22 cellular contexts compared by ENCODE assay signal in the genomic region with DNA sequence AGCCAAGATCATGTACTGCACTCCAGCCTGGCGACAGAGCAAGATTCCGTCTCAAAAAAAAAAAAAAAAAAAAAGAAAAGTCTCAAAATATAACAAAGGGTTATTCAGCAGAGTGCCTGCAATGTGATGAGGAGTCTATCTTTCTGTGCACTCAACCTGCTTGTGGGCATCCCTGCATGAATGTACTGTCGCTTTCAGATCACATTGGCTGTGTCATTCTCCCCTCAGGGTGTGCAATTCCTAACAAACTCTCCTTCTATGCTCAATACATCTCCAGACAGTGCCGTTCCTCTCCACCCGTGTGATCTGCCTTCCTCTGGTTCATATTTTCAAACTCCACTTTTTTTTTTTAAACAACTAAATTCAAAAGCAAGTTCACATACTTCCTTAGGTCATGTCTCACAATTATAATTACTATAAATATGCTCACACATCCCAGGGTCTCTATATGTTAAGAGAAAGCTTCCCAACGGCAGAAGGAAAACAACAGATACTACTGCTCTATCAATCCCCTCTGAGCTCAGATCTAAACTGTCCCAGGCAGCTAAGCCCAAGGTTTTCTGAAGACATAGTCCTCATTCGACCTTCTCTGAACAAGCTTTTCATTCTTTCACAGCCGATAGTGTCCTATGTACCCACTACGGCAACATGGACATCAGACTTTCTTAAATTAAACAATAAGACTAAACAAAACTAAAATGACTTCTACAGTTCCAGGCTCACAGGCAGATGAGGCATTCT.
"Had no signal": no experiment of that assay in that cellular context is flagged by ENCODE, and none has a peak within 500 bp of the region (broad histone marks: within the 10 kb centered on the region; RNA-seq: fewer than 3 reads in every experiment).

No MANE protein-coding gene starts in this region.

- H3K27me3 ChIP-seq: dorsolateral prefrontal cortex, esophagus squamous epithelium, foreskin keratinocyte, spleen, tibial nerve, upper lobe of right lung, vagina had no signal

- H3K27me3 Mint-ChIP-seq: naive thymus-derived CD4-positive, alpha-beta T cell; stimulated activated memory B cell treated with anti-CD40 and anti-IgM and Interleukin-4, amounts not matched to agents 10 μg/mL and 1 μg/mL and 100 μg/mL, for 72 hours; stimulated activated naive CD8-positive, alpha-beta T cell treated with anti-CD3 and anti-CD28 coated beads, Interleukin-15, Interleukin-2, amounts not matched to agents 100 ng/mL and 50 ng/mL, for 24 hours had no signal

- H3K27ac ChIP-seq: esophagus squamous epithelium, foreskin keratinocyte, psoas muscle, spleen, tibial nerve, upper lobe of right lung, vagina had no signal

- H3K4me1 ChIP-seq: esophagus squamous epithelium, foreskin keratinocyte, psoas muscle, spleen, tibial nerve, upper lobe of right lung, vagina had no signal

- DNase-seq: cortex of kidney; dorsolateral prefrontal cortex; effector memory CD4-positive, alpha-beta T cell; esophagus squamous epithelium; foreskin keratinocyte; head of caudate nucleus; hippocampal formation; left colon; naive thymus-derived CD4-positive, alpha-beta T cell; occipital lobe; psoas muscle; retina; spleen; stimulated activated CD4-positive, alpha-beta T cell treated with anti-CD3 and anti-CD28 coated beads, Interleukin-15, amount 100 ng/mL, for 24 hours; stimulated activated CD4-positive, alpha-beta T cell treated with anti-CD3 and anti-CD28 coated beads, Interleukin-1b, Interleukin-23, amount 100 ng/mL, for 48 hours; stimulated activated CD4-positive, alpha-beta T cell treated with anti-CD3 and anti-CD28 coated beads, Interleukin-4, amount 100 ng/mL, for 24 hours; upper lobe of right lung had no signal

- H3K9me3 ChIP-seq: esophagus squamous epithelium, psoas muscle, spleen, tibial nerve, upper lobe of right lung, vagina had no signal

- ATAC-seq: foreskin keratinocyte; left colon; naive thymus-derived CD4-positive, alpha-beta T cell; sciatic nerve; stimulated activated memory B cell treated with anti-CD40 and anti-IgM and Interleukin-4, amounts not matched to agents 10 μg/mL and 1 μg/mL and 100 μg/mL, for 72 hours; upper lobe of right lung had no signal

- H3K9me3 Mint-ChIP-seq: naive thymus-derived CD4-positive, alpha-beta T cell; stimulated activated memory B cell treated with anti-CD40 and anti-IgM and Interleukin-4, amounts not matched to agents 10 μg/mL and 1 μg/mL and 100 μg/mL, for 72 hours; stimulated activated naive CD8-positive, alpha-beta T cell treated with anti-CD3 and anti-CD28 coated beads, Interleukin-15, Interleukin-2, amounts not matched to agents 100 ng/mL and 50 ng/mL, for 24 hours had no signal

- H3K4me3 ChIP-seq: dorsolateral prefrontal cortex, esophagus squamous epithelium, psoas muscle, spleen, tibial nerve, upper lobe of right lung, vagina had no signal

- H3K4me3 Mint-ChIP-seq: naive thymus-derived CD4-positive, alpha-beta T cell; stimulated activated memory B cell treated with anti-CD40 and anti-IgM and Interleukin-4, amounts not matched to agents 10 μg/mL and 1 μg/mL and 100 μg/mL, for 72 hours; stimulated activated naive CD8-positive, alpha-beta T cell treated with anti-CD3 and anti-CD28 coated beads, Interleukin-15, Interleukin-2, amounts not matched to agents 100 ng/mL and 50 ng/mL, for 24 hours had no signal

- H3K36me3 ChIP-seq: upper lobe of right lung, vagina had no signal

- H3K27ac Mint-ChIP-seq: naive thymus-derived CD4-positive, alpha-beta T cell; stimulated activated memory B cell treated with anti-CD40 and anti-IgM and Interleukin-4, amounts not matched to agents 10 μg/mL and 1 μg/mL and 100 μg/mL, for 72 hours; stimulated activated naive CD8-positive, alpha-beta T cell treated with anti-CD3 and anti-CD28 coated beads, Interleukin-15, Interleukin-2, amounts not matched to agents 100 ng/mL and 50 ng/mL, for 24 hours had no signal
